29 cellular contexts compared by ENCODE assay signal in genomic region chr5:28226407-28226806, GRCh38.
"Had no signal": no experiment of that assay in that cellular context is flagged by ENCODE, and none has a peak within 500 bp of the region (broad histone marks: within the 10 kb centered on the region; RNA-seq: fewer than 3 reads in every experiment).

No MANE protein-coding gene starts in this region.

- H3K27ac Mint-ChIP-seq: activated naive CD4-positive, alpha-beta T cell treated with anti-CD3 and anti-CD28 coated beads, Interleukin-2, amount 10 ng/mL, durations not matched to agents 7 days and 5 days; activated naive CD8-positive, alpha-beta T cell treated with anti-CD3 and anti-CD28 coated beads, Interleukin-2, amount 10 ng/mL, durations not matched to agents 7 days and 5 days; immature natural killer cell; memory B cell; naive thymus-derived CD8-positive, alpha-beta T cell had no signal

- H3K9me3 ChIP-seq: colonic mucosa, pancreas, prostate gland, right atrium auricular region, suprapubic skin, tibial artery, upper lobe of right lung had no signal

- H3K36me3 Mint-ChIP-seq: activated naive CD4-positive, alpha-beta T cell treated with anti-CD3 and anti-CD28 coated beads, Interleukin-2, amount 10 ng/mL, durations not matched to agents 7 days and 5 days; activated naive CD8-positive, alpha-beta T cell treated with anti-CD3 and anti-CD28 coated beads, Interleukin-2, amount 10 ng/mL, durations not matched to agents 7 days and 5 days; immature natural killer cell; memory B cell; naive thymus-derived CD8-positive, alpha-beta T cell had no signal

- DNase-seq: activated CD4-positive, alpha-beta T cell treated with anti-CD3 and anti-CD28 coated beads for 4 hours; activated CD4-positive, alpha-beta T cell treated with anti-CD3 and anti-CD28 coated beads, Interleukin-2, amount 50 U/mL, for 48 hours; activated CD4-positive, CD25-positive, alpha-beta regulatory T cell; activated CD8-positive, alpha-beta memory T cell treated with anti-CD3 and anti-CD28 coated beads, Interleukin-2, amount 50 U/mL, for 4 hours; activated gamma-delta T cell; activated naive CD4-positive, alpha-beta T cell treated with anti-CD3 and anti-CD28 coated beads, Interleukin-2, amount 10 ng/mL, durations not matched to agents 7 days and 5 days; activated naive CD8-positive, alpha-beta T cell treated with anti-CD3 and anti-CD28 coated beads, Interleukin-2, amount 10 ng/mL, durations not matched to agents 7 days and 5 days; activated T-cell treated with anti-CD3 and anti-CD28 coated beads, Interleukin-2, amount 50 U/mL, for 1 hour; amygdala; colonic mucosa; dorsolateral prefrontal cortex; effector memory CD4-positive, alpha-beta T cell; foreskin fibroblast; head of caudate nucleus; hippocampal formation; immature natural killer cell; naive thymus-derived CD8-positive, alpha-beta T cell; nucleus accumbens; pancreas; stimulated activated CD4-positive, alpha-beta T cell treated with anti-CD3 and anti-CD28 coated beads, Interleukin-15, amount 100 ng/mL, for 24 hours; stimulated activated CD4-positive, alpha-beta T cell treated with anti-CD3 and anti-CD28 coated beads, Interleukin-2, amount 100 ng/mL, for 24 hours; stimulated activated naive CD4-positive, alpha-beta T cell; tibial artery; upper lobe of right lung had no signal

- H3K4me3 ChIP-seq: colonic mucosa, dorsolateral prefrontal cortex, pancreas, prostate gland, right atrium auricular region, suprapubic skin, tibial artery, upper lobe of right lung had no signal

- H3K4me1 Mint-ChIP-seq: activated naive CD4-positive, alpha-beta T cell treated with anti-CD3 and anti-CD28 coated beads, Interleukin-2, amount 10 ng/mL, durations not matched to agents 7 days and 5 days; activated naive CD8-positive, alpha-beta T cell treated with anti-CD3 and anti-CD28 coated beads, Interleukin-2, amount 10 ng/mL, durations not matched to agents 7 days and 5 days; immature natural killer cell; memory B cell; naive thymus-derived CD8-positive, alpha-beta T cell; neural crest cell had no signal

- H3K36me3 ChIP-seq: colonic mucosa, pancreas, prostate gland, right atrium auricular region, suprapubic skin, tibial artery, upper lobe of right lung had no signal

- ATAC-seq: naive thymus-derived CD8-positive, alpha-beta T cell; pancreas; upper lobe of right lung had no signal

- FAIRE-seq: pancreas had no signal

- H3K4me1 ChIP-seq: colonic mucosa, pancreas, prostate gland, right atrium auricular region, suprapubic skin, tibial artery, upper lobe of right lung had no signal

- H3K4me3 Mint-ChIP-seq: activated naive CD4-positive, alpha-beta T cell treated with anti-CD3 and anti-CD28 coated beads, Interleukin-2, amount 10 ng/mL, durations not matched to agents 7 days and 5 days; activated naive CD8-positive, alpha-beta T cell treated with anti-CD3 and anti-CD28 coated beads, Interleukin-2, amount 10 ng/mL, durations not matched to agents 7 days and 5 days; immature natural killer cell; memory B cell; naive thymus-derived CD8-positive, alpha-beta T cell; neural crest cell had no signal

- H3K27me3 ChIP-seq: colonic mucosa, dorsolateral prefrontal cortex, pancreas, right atrium auricular region, suprapubic skin, tibial artery, upper lobe of right lung had no signal

- H3K27ac ChIP-seq: colonic mucosa, dorsolateral prefrontal cortex, pancreas, prostate gland, right atrium auricular region, suprapubic skin, tibial artery, upper lobe of right lung had no signal

- H3K27me3 Mint-ChIP-seq: activated naive CD4-positive, alpha-beta T cell treated with anti-CD3 and anti-CD28 coated beads, Interleukin-2, amount 10 ng/mL, durations not matched to agents 7 days and 5 days; activated naive CD8-positive, alpha-beta T cell treated with anti-CD3 and anti-CD28 coated beads, Interleukin-2, amount 10 ng/mL, durations not matched to agents 7 days and 5 days; memory B cell; naive thymus-derived CD8-positive, alpha-beta T cell had no signal
